9 cellular contexts compared by ENCODE assay signal in the genomic region with DNA sequence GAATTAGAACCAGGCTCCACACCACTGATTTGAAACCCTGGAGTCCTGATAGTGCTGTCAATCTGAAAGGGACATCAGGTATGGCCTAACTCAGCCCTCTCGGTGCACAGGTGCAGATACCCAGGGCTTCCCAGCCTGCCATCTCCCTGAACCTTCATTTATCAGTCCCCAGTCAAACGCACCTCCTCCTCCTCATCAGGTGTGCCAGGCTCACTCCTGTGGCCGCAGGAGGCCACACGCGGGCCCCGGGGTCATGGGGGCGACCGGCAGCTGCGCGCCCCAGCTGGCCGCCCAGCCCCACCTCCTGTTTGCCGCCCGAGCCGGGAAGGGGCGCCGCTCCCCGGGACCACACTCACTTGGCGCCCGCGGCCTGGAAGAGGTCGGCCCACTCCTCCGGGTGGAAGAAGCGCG. TPM values are rescaled to one million over a fixed set of nuclear protein-coding genes. Genes with fewer than 3 reads are reported as not detected.
DNase-seq lines count a peak whose midpoint lies in the region; TF ChIP-seq lines count a peak whose summit lies in the region.
"Had no signal": no experiment of that assay in that cellular context is flagged by ENCODE, and none has a peak within 500 bp of the region (broad histone marks: within the 10 kb centered on the region; RNA-seq: fewer than 3 reads in every experiment).

No MANE protein-coding gene starts in this region.

- H3K9me3 Mint-ChIP-seq in Caco-2 (ENCODE audit: unreplicated experiment): no peaks in the 10 kb centered on the region

- POLR2A ChIA-PET in Caco-2 (lab: Charles Lee) (no interaction called here), PC-9 (lab: Charles Lee; ENCODE audit: unreplicated experiment) (no interaction called here)

- H3K27me3 ChIP-seq in Caco-2 (replicated peaks; ENCODE audit: control insufficient read depth, insufficient read depth, low read length) (no peaks in the 10 kb centered on the region), H7 (ENCODE audit: control insufficient read depth, insufficient read depth, low read length) (peaks cover 27% of the 10 kb centered on the region), PC-9 (ENCODE audit: insufficient read depth, low read depth) (no peaks in the 10 kb centered on the region), esophagus muscularis mucosa (no peaks in the 10 kb centered on the region), parathyroid adenoma (ENCODE audit: control insufficient read depth, insufficient read depth, low read length) (no peaks in the 10 kb centered on the region)

- H3K4me3 Mint-ChIP-seq in Caco-2 (ENCODE audit: unreplicated experiment): peak overlapping the region; percentile 82

- BruUV-seq in Caco-2 (replicated peaks; lab: Mats Ljungman, UMichigan): no TSS peak
- TSS peak; percentile 27 for BruUV-seq in PC-9 (replicated peaks; lab: Mats Ljungman, UMichigan)

- TF ChIP-seq CTCF in Caco-2 (IDR thresholded peaks at IDR 0.05; ENCODE audit: insufficient read depth in 1 of 2, low read depth in 1 of 2, low read length in 1 of 2, severe bottlenecking in 1 of 2, unreplicated experiment in 1 of 2) (no peak), PC-9 (conservative IDR thresholded peaks at IDR 0.05) (no peak), esophagus muscularis mucosa (IDR thresholded peaks at IDR 0.05) (no peak), parathyroid adenoma (IDR thresholded peaks at IDR 0.05) (no peak)

- CTCF ChIA-PET in Caco-2 (lab: Charles Lee) (no interaction called here), PC-9 (lab: Charles Lee) (no interaction called here)

- peaks cover 8% of the 10 kb centered on the region for H3K4me1 Mint-ChIP-seq in Caco-2 (ENCODE audit: low read depth, unreplicated experiment)

- no peak overlapping the region for H3K27ac Mint-ChIP-seq in Caco-2 (ENCODE audit: unreplicated experiment)

- H4K20me1 ChIP-seq in PC-9 (ENCODE audit: insufficient read depth): no peaks in the 10 kb centered on the region

- H3K9me2 ChIP-seq in PC-9 (ENCODE audit: insufficient read depth): no peaks in the 10 kb centered on the region

- H3K27ac ChIP-seq in PC-9 (no peak overlapping the region), esophagus muscularis mucosa (replicated peaks in 1 of 4) (peak overlapping the region; percentile 57 to 82 (median 77)), parathyroid adenoma (peak overlapping the region; percentile 66)

- peak in 1 of 2 experiments; percentile 33 for DNase-seq in Caco-2
- DNase-seq in H7: peak; percentile 82
- DNase-seq in PC-9: no peak
- DNase-seq in esophagus muscularis mucosa (ENCODE audit: extremely low spot score): no peak
- DNase-seq in NCI-H1048 (lab: John Stamatoyannopoulos, UW): no peak
- no peak for DNase-seq in A172 (ENCODE audit: low spot score)
- no peak for DNase-seq in NCI-H1694 (lab: John Stamatoyannopoulos, UW)

- no peak overlapping the region for H3K9ac ChIP-seq in parathyroid adenoma

- intact Hi-C loops in Caco-2 (cut with micrococcal nuclease; ENCODE audit: unreplicated experiment): loop anchor here (5.0 kb wide), 1 partner anchor 90 kb away; a partner anchor contains a TSS
- intact Hi-C loops in PC-9 (cut with micrococcal nuclease; ENCODE audit: unreplicated experiment): loop anchor here (2.0 to 5.0 kb wide), 2 partner anchors 37 to 90 kb away; a partner anchor contains a TSS
- intact Hi-C loops in esophagus muscularis mucosa (cut with DNase I): loop anchor here (5.0 kb wide), 3 partner anchors 55 to 160 kb away; a partner anchor contains a TSS

- WGBS in esophagus muscularis mucosa: 33% methylated on average over 1 of the region's 24 CpGs

- H3K36me3 ChIP-seq in Caco-2 (ENCODE audit: control insufficient read depth, insufficient read depth, low read length) (no peaks in the 10 kb centered on the region), H7 (replicated peaks; ENCODE audit: control insufficient read depth, insufficient read depth, low read length) (no peaks in the 10 kb centered on the region), PC-9 (ENCODE audit: low read depth) (no peaks in the 10 kb centered on the region), esophagus muscularis mucosa (peaks cover 0 to 29% (median 20%) of the 10 kb centered on the region in 4 donors), parathyroid adenoma (ENCODE audit: control insufficient read depth, insufficient read depth, low read length) (no peaks in the 10 kb centered on the region)

- H3K36me3 Mint-ChIP-seq in Caco-2 (ENCODE audit: insufficient read depth, unreplicated experiment): peaks cover 10% of the 10 kb centered on the region

- H3K4me2 ChIP-seq in PC-9 (peak overlapping the region; percentile 93), parathyroid adenoma (ENCODE audit: low read length) (peak overlapping the region; percentile 81)

- H3K9me3 ChIP-seq in Caco-2 (no peaks in the 10 kb centered on the region), PC-9 (ENCODE audit: insufficient read depth, low read depth) (no peaks in the 10 kb centered on the region), esophagus muscularis mucosa (no peaks in the 10 kb centered on the region), parathyroid adenoma (ENCODE audit: control insufficient read depth, low read length) (no peaks in the 10 kb centered on the region)

- TF ChIP-seq EP300 in esophagus muscularis mucosa (IDR thresholded peaks at IDR 0.05): no peak

- TF ChIP-seq POLR2A in esophagus muscularis mucosa (IDR thresholded peaks at IDR 0.05; ENCODE audit: low read depth): no peak

- H3K79me2 ChIP-seq in PC-9 (ENCODE audit: low read depth) (no peaks in the 10 kb centered on the region), parathyroid adenoma (no peaks in the 10 kb centered on the region)

- H3K4me3 ChIP-seq in Caco-2 (ENCODE audit: low read depth, low read length) (peak overlapping the region; percentile 68), H7 (ENCODE audit: insufficient read depth, low read depth, low read length) (peak overlapping the region; percentile 80), PC-9 (peak overlapping the region; percentile 64), esophagus muscularis mucosa (peak overlapping the region; percentile 72 to 92 (median 86)), parathyroid adenoma (ENCODE audit: low read depth, low read length) (peak overlapping the region; percentile 75)

- H3K4me1 ChIP-seq in Caco-2 (0 out of 2 replicates have a peak, but pooled peaks cover 3% of the 10 kb centered on the region), PC-9 (replicated peaks; ENCODE audit: insufficient read depth) (peaks cover 21% of the 10 kb centered on the region), esophagus muscularis mucosa (peaks cover 17 to 34% (median 22%) of the 10 kb centered on the region in 4 donors), parathyroid adenoma (peaks cover 2% of the 10 kb centered on the region)

- peak overlapping the region; percentile 85 for H2AFZ ChIP-seq in PC-9
- H2AFZ ChIP-seq in parathyroid adenoma: peak overlapping the region; percentile 97

- peaks cover 12% of the 10 kb centered on the region; the same call in 1 of the 2 replicates for H3F3A ChIP-seq in PC-9 (ENCODE audit: insufficient read depth, low read depth)

- no peaks in the 10 kb centered on the region for H3K27me3 Mint-ChIP-seq in Caco-2 (ENCODE audit: insufficient read depth, unreplicated experiment)

RNA-seq across cellular contexts. Expression of a gene that starts 0.5 kb away (rescaled TPM):
- total RNA-seq in Caco-2 (2022) (21.3 and 25.5 TPM in 2 replicates), PC-9 (2021) (29.0 and 30.9 TPM in 2 replicates), esophagus muscularis mucosa (10 to 100 TPM; 20.0 to 25.9 (median 25.2) TPM)
- 8.2 and 10.8 TPM in 2 replicates for total RNA-seq in H7 (2014; rRNA removed; shearing (Covaris generic))
- 19.6 and 22.9 TPM in 2 replicates for total RNA-seq in A172 (2014; rRNA removed; shearing (Covaris generic))

RNA-seq across cellular contexts. Expression of a gene that starts 42.3 kb away (rescaled TPM):
- total RNA-seq in Caco-2 (2022) (18.3 and 19.4 TPM in 2 replicates), PC-9 (2021) (43.2 and 53.4 TPM in 2 replicates), esophagus muscularis mucosa (10 to 100 TPM; 25.5 to 50.0 (median 43.9) TPM)
- 35.8 and 53.1 TPM in 2 replicates for total RNA-seq in H7 (2014; rRNA removed; shearing (Covaris generic))
- total RNA-seq in A172 (2014; rRNA removed; shearing (Covaris generic)): 15.3 and 21.5 TPM in 2 replicates

RNA-seq across cellular contexts. Expression of a gene that starts 45.6 kb away (rescaled TPM):
- not detected in 2 replicates for total RNA-seq in Caco-2 (2022)
- total RNA-seq in H7 (2014; rRNA removed; shearing (Covaris generic)): not detected in 2 replicates
- not detected in 2 replicates for total RNA-seq in PC-9 (2021)
- under 1 TPM in 1 of 4 donors, not detected in 3; 0.17 TPM for total RNA-seq in esophagus muscularis mucosa
- total RNA-seq in A172 (2014; rRNA removed; shearing (Covaris generic)): not detected in 2 replicates
- total RNA-seq: NCI-H460 had no signal
